1 cellular context compared by ENCODE assay signal in genomic region chr2:86201951-86202692, GRCh38.
TF ChIP-seq lines count a peak whose summit lies in the region.

No MANE protein-coding gene starts in this region.

TF ChIP-seq in SK-N-SH, 30 proteins besides CTCF, POLR2A, EP300 and RAD21 (continued from another document):
- TF ChIP-seq SMC3 (IDR thresholded peaks at IDR 0.05; ENCODE audit: low read depth, low read length): no peak
- no peak for TF ChIP-seq EZH2phosphoT487 (IDR thresholded peaks at IDR 0.05; ENCODE audit: borderline replicate concordance, low read depth)
- TF ChIP-seq NFIC (IDR thresholded peaks at IDR 0.05; ENCODE audit: borderline replicate concordance): no peak
- TF ChIP-seq MEF2A (IDR thresholded peaks at IDR 0.05; ENCODE audit: borderline replicate concordance, low read depth): no peak
- no peak for TF ChIP-seq NRF1 (IDR thresholded peaks at IDR 0.05; ENCODE audit: low read depth, low read length)
- TF ChIP-seq TEAD4 (IDR thresholded peaks at IDR 0.05; ENCODE audit: borderline replicate concordance, insufficient read depth): no peak
- no peak for TF ChIP-seq GATA2 (CRISPR knock-in tag; IDR thresholded peaks at IDR 0.05)
